1 cellular context compared by ENCODE assay signal in the genomic region with DNA sequence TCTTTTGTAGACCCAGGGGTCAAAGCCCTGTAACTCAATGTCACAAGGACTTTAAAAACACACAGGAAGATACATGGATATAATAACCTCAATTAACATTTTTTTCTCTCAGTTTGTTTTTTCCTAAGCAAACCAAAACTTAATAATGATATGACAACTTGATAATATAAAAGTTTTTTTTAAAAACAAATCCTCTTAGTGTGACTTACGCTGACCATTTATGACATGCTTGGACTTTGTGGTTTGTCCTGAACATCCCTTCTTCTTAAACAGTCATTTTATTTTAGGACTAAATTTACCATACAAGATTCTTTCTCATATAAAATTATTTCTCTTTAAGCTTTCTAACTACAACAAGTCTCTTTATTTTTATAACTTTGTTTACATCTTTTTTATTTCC.
TF ChIP-seq lines count a peak whose summit lies in the region.

No MANE protein-coding gene starts in this region.

TF ChIP-seq in HepG2, 621 proteins besides CTCF, POLR2A, EP300 and RAD21 (continued from another document):
- TF ChIP-seq CEBPZ (IDR thresholded peaks at IDR 0.05; ENCODE audit: low read length) (peak; percentile 61; the same call in 1 of the 2 replicates), ZFP36 (IDR thresholded peaks at IDR 0.05; ENCODE audit: borderline replicate concordance, low read depth, low read length, partially characterized antibody) (peak; percentile 96), ZNF724P (CRISPR knock-in tag; IDR thresholded peaks at IDR 0.05; ENCODE audit: borderline replicate concordance) (peak; percentile 74)
TF ChIP-seq in HepG2: peak in this region for 3.
